ENCODE assay signal across 24 cellular contexts in genomic region chr6:128172752-128173151, GRCh38.
A peak's percentile ranks its signal among the peaks of the same experiment; 100 is the strongest.
DNase-seq lines count a peak whose midpoint lies in the region; ATAC-seq, FAIRE-seq and TF ChIP-seq lines count a peak whose summit lies in the region.
"Had no signal": no experiment of that assay in that cellular context is flagged by ENCODE, and none has a peak within 500 bp of the region (broad histone marks: within the 10 kb centered on the region; RNA-seq: fewer than 3 reads in every experiment).

No MANE protein-coding gene starts in this region.

- no peak for DNase-seq in HepG2 (ENCODE audit: low spot score)
- DNase-seq in right lobe of liver = no peak
- no peak for DNase-seq in endodermal cell
- DNase-seq in neuronal stem cell (ENCODE audit: low spot score) = no peak
- no peak for DNase-seq in D341Med (ENCODE audit: low spot score)
- no peak for DNase-seq in NCI-H1436 treated with DMSO at 0.1 percent for 48 hours (lab: John Stamatoyannopoulos, UW)
- DNase-seq in NCI-H2196 (lab: John Stamatoyannopoulos, UW; ENCODE audit: unreplicated experiment) = no peak
- no peak for DNase-seq in left lobe of liver (ENCODE audit: low spot score)
- DNase-seq: AML-193; BE2C; CD4-positive, alpha-beta T cell; CD8-positive, alpha-beta memory T cell; DMS53; DMS79 treated with DMSO at 0.1 percent for 48 hours; GF-D8; GOT3 had no signal

- H3K4me2 ChIP-seq in HepG2 (ENCODE audit: low read depth, low read length) (no peak overlapping the region), neuronal stem cell (ENCODE audit: insufficient read depth, low read length, poor library complexity, severe bottlenecking) (no peak overlapping the region)
- H3K4me2 ChIP-seq: BLaER1 treated with 17β-estradiol and CSF1 and Interleukin-3, amounts not matched to agents 10 nM and 100 nM had no signal

- intact Hi-C loops in HepG2 (cut with micrococcal nuclease; ENCODE audit: unreplicated experiment) (no loop called here), right lobe of liver (cut with DNase I) (no loop called here)

- POLR2A ChIA-PET in HepG2 (lab: Yijun Ruan, JAX) = no interaction called here

- H4K8ac ChIP-seq in neuronal stem cell (ENCODE audit: low read depth, low read length) = peak overlapping the region; percentile 72

- no peaks in the 10 kb centered on the region for H4K20me1 ChIP-seq in HepG2 (ENCODE audit: insufficient read depth, low read length)
- H4K20me1 ChIP-seq: BLaER1 treated with 17β-estradiol and CSF1 and Interleukin-3, amounts not matched to agents 10 nM and 100 nM had no signal

- H2BK120ac ChIP-seq in neuronal stem cell (ENCODE audit: low read depth, low read length) = no peak overlapping the region

- H3K4me1 ChIP-seq in HepG2 (ENCODE audit: insufficient read depth, low read length) = peaks cover 7% of the 10 kb centered on the region; the same call in 1 of the 2 replicates
- H3K4me1 ChIP-seq in right lobe of liver = peaks cover 0 to 3% (median 0%) of the 10 kb centered on the region in 4 donors
- H3K4me1 ChIP-seq in endodermal cell (ENCODE audit: control insufficient read depth, insufficient read depth, low read length) = no peaks in the 10 kb centered on the region
- no peaks in the 10 kb centered on the region for H3K4me1 ChIP-seq in neuronal stem cell (ENCODE audit: control insufficient read depth in 2 of 2, insufficient read depth in 1 of 2, low read depth in 1 of 2, low read length in 2 of 2)
- H3K4me1 ChIP-seq: BLaER1 treated with 17β-estradiol and CSF1 and Interleukin-3, amounts not matched to agents 10 nM and 100 nM; HAP-1 had no signal

- H3K36me3 Mint-ChIP-seq in endodermal cell (ENCODE audit: low read depth) = no peaks in the 10 kb centered on the region
- H3K36me3 Mint-ChIP-seq: CD14-positive monocyte; CD8-positive, alpha-beta memory T cell had no signal

- H3K9me3 ChIP-seq in HepG2 (ENCODE audit: low read length) (no peaks in the 10 kb centered on the region), right lobe of liver (no peaks in the 10 kb centered on the region), endodermal cell (ENCODE audit: control insufficient read depth, low read length) (no peaks in the 10 kb centered on the region), neuronal stem cell (replicated peaks in 1 of 2; ENCODE audit: control insufficient read depth in 2 of 2, insufficient read depth in 1 of 2, low read depth in 1 of 2, low read length in 2 of 2) (no peaks in the 10 kb centered on the region)
- H3K9me3 ChIP-seq: BE2C; BLaER1 treated with 17β-estradiol and CSF1 and Interleukin-3, amounts not matched to agents 10 nM and 100 nM; HAP-1 had no signal

- peak; percentile 54; the same call in 2 of the 3 replicates for ATAC-seq in HepG2
- no peak for ATAC-seq in right lobe of liver
- no peak for ATAC-seq in left lobe of liver

- no peak overlapping the region for H3K27ac Mint-ChIP-seq in endodermal cell
- H3K27ac Mint-ChIP-seq: CD14-positive monocyte; CD4-positive, alpha-beta T cell; CD8-positive, alpha-beta memory T cell had no signal

- CTCF ChIA-PET in HepG2 (lab: Yijun Ruan, JAX; ENCODE audit: low intra/inter-chr PET ratio, low total read pairs) = no interaction called here

- TF ChIP-seq RAD21 in HepG2 (CRISPR knock-in tag; IDR thresholded peaks at IDR 0.05) = no peak

- H3K79me2 ChIP-seq in HepG2 (ENCODE audit: insufficient read depth, low read length) = no peaks in the 10 kb centered on the region

- no peak overlapping the region for H2BK15ac ChIP-seq in neuronal stem cell (ENCODE audit: low read length)

- H3K79me1 ChIP-seq in neuronal stem cell (ENCODE audit: low read depth, low read length) = no peaks in the 10 kb centered on the region

- no peak overlapping the region for H2AK5ac ChIP-seq in neuronal stem cell (ENCODE audit: low read depth, low read length)

- 77% methylated on average over 3 of the region's 3 CpGs for WGBS in HepG2 (ENCODE audit: low lambda C conversion rate)
- 57% methylated on average over 3 of the region's 3 CpGs for WGBS in right lobe of liver (ENCODE audit: insufficient coverage, low coverage, low lambda C conversion rate, missing lambda C conversion rate)
- WGBS in endodermal cell (ENCODE audit: insufficient coverage in 1 of 2, insufficient read length in 1 of 2), 2 experiments = 98% methylated on average over 2 of the region's 3 CpGs; no CpG with 5 or more reads in 1 of the 2 experiments
- WGBS in neuronal stem cell (ENCODE audit: extremely low coverage in 2 of 2, insufficient read length in 2 of 2, insufficient replicate concordance in 1 of 2), 2 donors = no CpG with 5 or more reads among the region's 3 CpGs

- no peak overlapping the region for H2BK12ac ChIP-seq in neuronal stem cell (ENCODE audit: low read length)

- no peak overlapping the region for H3K4me3 Mint-ChIP-seq in endodermal cell
- H3K4me3 Mint-ChIP-seq: CD14-positive monocyte; CD4-positive, alpha-beta T cell; CD8-positive, alpha-beta memory T cell had no signal

- H3K9me3 Mint-ChIP-seq in endodermal cell = no peaks in the 10 kb centered on the region
- H3K9me3 Mint-ChIP-seq: CD4-positive, alpha-beta T cell; CD8-positive, alpha-beta memory T cell had no signal

- TF ChIP-seq POLR2A in HepG2 (IDR thresholded peaks at IDR 0.05; ENCODE audit: insufficient read depth in 1 of 2, low read depth in 2 of 2, low read length in 2 of 2) (no peak), right lobe of liver (IDR thresholded peaks at IDR 0.05) (no peak)

- H3K4ac ChIP-seq in neuronal stem cell (ENCODE audit: low read length) = no peak overlapping the region

- no peak overlapping the region for H3K14ac ChIP-seq in neuronal stem cell (ENCODE audit: low read length)

- FAIRE-seq in HepG2 (lab: Jason Lieb, UNC) = no peak
- FAIRE-seq: A204.1, GM12891, GM18507, H54 had no signal

- H3K4me1 Mint-ChIP-seq in endodermal cell = peaks cover 15% of the 10 kb centered on the region
- H3K4me1 Mint-ChIP-seq: CD14-positive monocyte had no signal

- no peak overlapping the region for H3K23ac ChIP-seq in neuronal stem cell (ENCODE audit: low read depth, low read length, poor library complexity)

- H3K18ac ChIP-seq in neuronal stem cell (ENCODE audit: low read length) = no peak overlapping the region

- TF ChIP-seq EP300 in HepG2 (IDR thresholded peaks at IDR 0.05; ENCODE audit: low read depth in 2 of 2, low read length in 2 of 2) (no peak), HepG2 (CRISPR knock-in tag; IDR thresholded peaks at IDR 0.05; ENCODE audit: borderline replicate concordance) (no peak)

- TF ChIP-seq CTCF in HepG2 (CRISPR knock-in tag; IDR thresholded peaks at IDR 0.05) = no peak
- no peak for TF ChIP-seq CTCF in right lobe of liver (IDR thresholded peaks at IDR 0.05)
- TF ChIP-seq CTCF in endodermal cell (conservative IDR thresholded peaks at IDR 0.05) = peak; percentile 32

- no TSS peak for BruUV-seq in HepG2 (replicated peaks; lab: Mats Ljungman, UMichigan)

- H4K91ac ChIP-seq in neuronal stem cell (ENCODE audit: low read depth, low read length, poor library complexity) = no peak overlapping the region

- no peak overlapping the region for H2AFZ ChIP-seq in HepG2 (ENCODE audit: low read length)
- no peak overlapping the region for H2AFZ ChIP-seq in neuronal stem cell (ENCODE audit: low read length)

- in situ Hi-C loops in HepG2 (cut with HindIII; ENCODE audit: extremely low pct_ligation_motif_present, low pct_unique_long_range_greater_than_20kb) = no loop called here

- no peaks in the 10 kb centered on the region for H3K27me3 Mint-ChIP-seq in endodermal cell (ENCODE audit: insufficient read depth)
- H3K27me3 Mint-ChIP-seq: CD4-positive, alpha-beta T cell; CD8-positive, alpha-beta memory T cell had no signal

- H3K27me3 ChIP-seq in HepG2 (ENCODE audit: control insufficient read depth in 1 of 2, insufficient read depth in 2 of 2, low read length in 2 of 2) (no peaks in the 10 kb centered on the region), right lobe of liver (no peaks in the 10 kb centered on the region), endodermal cell (ENCODE audit: control insufficient read depth, insufficient read depth, low read length, poor library complexity, severe bottlenecking) (no peaks in the 10 kb centered on the region), neuronal stem cell (ENCODE audit: control insufficient read depth in 3 of 3, insufficient read depth in 3 of 3, low read depth in 1 of 3, low read length in 3 of 3) (no peaks in the 10 kb centered on the region)
- H3K27me3 ChIP-seq: BE2C; BLaER1 treated with 17β-estradiol and CSF1 and Interleukin-3, amounts not matched to agents 10 nM and 100 nM had no signal

- no peak overlapping the region for H3K27ac ChIP-seq in HepG2 (ENCODE audit: extremely low read length, insufficient read depth, low read length)
- no peak overlapping the region for H3K27ac ChIP-seq in right lobe of liver
- no peak overlapping the region for H3K27ac ChIP-seq in endodermal cell (ENCODE audit: low read depth, low read length)
- H3K27ac ChIP-seq in neuronal stem cell (replicated peaks; ENCODE audit: low read length) = no peak overlapping the region
- H3K27ac ChIP-seq: 22Rv1; BLaER1 treated with 17β-estradiol and CSF1 and Interleukin-3, amounts not matched to agents 10 nM and 100 nM had no signal

- H2BK5ac ChIP-seq in neuronal stem cell (ENCODE audit: low read length) = no peak overlapping the region

- peaks cover 1 to 5% of the 10 kb centered on the region in 2 experiments; a peak in 3 of 5 replicates for H3K36me3 ChIP-seq in HepG2 (replicated peaks in 1 of 2; ENCODE audit: control insufficient read depth in 1 of 2, insufficient read depth in 2 of 2, low read length in 2 of 2)
- no peaks in the 10 kb centered on the region for H3K36me3 ChIP-seq in right lobe of liver
- H3K36me3 ChIP-seq in endodermal cell (ENCODE audit: control insufficient read depth, insufficient read depth, low read length) = no peaks in the 10 kb centered on the region
- H3K36me3 ChIP-seq in neuronal stem cell (replicated peaks in 1 of 2; ENCODE audit: control insufficient read depth in 2 of 2, insufficient read depth in 2 of 2, low read length in 2 of 2) = no peaks in the 10 kb centered on the region
- H3K36me3 ChIP-seq: BE2C; BLaER1 treated with 17β-estradiol and CSF1 and Interleukin-3, amounts not matched to agents 10 nM and 100 nM; HAP-1 had no signal

- H3K4me3 ChIP-seq in HepG2 (replicated peaks in 1 of 3; ENCODE audit: insufficient read depth in 1 of 3, low read depth in 2 of 3, low read length in 3 of 3) = no peak overlapping the region
- no peak overlapping the region for H3K4me3 ChIP-seq in right lobe of liver
- no peak overlapping the region for H3K4me3 ChIP-seq in endodermal cell (ENCODE audit: low read length)
- H3K4me3 ChIP-seq in neuronal stem cell (ENCODE audit: low read length in 2 of 2) = no peak overlapping the region
- H3K4me3 ChIP-seq: BLaER1 treated with 17β-estradiol and CSF1 and Interleukin-3, amounts not matched to agents 10 nM and 100 nM; HAP-1 had no signal

- no peak overlapping the region for H3K9ac ChIP-seq in HepG2 (ENCODE audit: insufficient read depth, low read depth, low read length)
- no peak overlapping the region for H3K9ac ChIP-seq in endodermal cell (ENCODE audit: extremely low read depth, low read length, poor library complexity, severe bottlenecking)
- no peak overlapping the region for H3K9ac ChIP-seq in neuronal stem cell (ENCODE audit: low read depth, low read length, poor library complexity)
- H3K9ac ChIP-seq: BLaER1 treated with 17β-estradiol and CSF1 and Interleukin-3, amounts not matched to agents 10 nM and 100 nM had no signal
